1 cellular context compared by ENCODE assay signal in genomic region chr3:88807471-88808090, GRCh38.
TF ChIP-seq lines count a peak whose summit lies in the region.

No MANE protein-coding gene starts in this region.

TF ChIP-seq in SK-N-SH treated with all-trans-retinoic acid at 6 μM for 48 hours, 23 proteins besides CTCF, POLR2A, EP300 and RAD21 (continued from another document):
- TF ChIP-seq PATZ1 (CRISPR knock-in tag; IDR thresholded peaks at IDR 0.05; ENCODE audit: borderline replicate concordance) (no peak), ZC3H10 (CRISPR knock-in tag; IDR thresholded peaks at IDR 0.05) (no peak), BACH2 (CRISPR knock-in tag; IDR thresholded peaks at IDR 0.05; ENCODE audit: borderline replicate concordance) (no peak)
